ENCODE assay signal across 15 cellular contexts in genomic region chr9:131399972-131400371, GRCh38. TPM values are rescaled to one million over a fixed set of nuclear protein-coding genes. Genes with fewer than 3 reads are reported as not detected.
DNase-seq lines count a peak whose midpoint lies in the region; ATAC-seq and TF ChIP-seq lines count a peak whose summit lies in the region.
"Had no signal": no experiment of that assay in that cellular context is flagged by ENCODE, and none has a peak within 500 bp of the region (broad histone marks: within the 10 kb centered on the region; RNA-seq: fewer than 3 reads in every experiment).

No MANE protein-coding gene starts in this region.

- H3K27me3 ChIP-seq in fibroblast of lung (ENCODE audit: control insufficient read depth, insufficient read depth, low read length) = no peaks in the 10 kb centered on the region
- H3K27me3 ChIP-seq: body of pancreas, upper lobe of right lung had no signal

- POLR2A ChIA-PET in activated CD4-positive, alpha-beta memory T cell treated with anti-CD3 and anti-CD28 coated beads, Interleukin-2, amount 10 ng/mL, durations not matched to agents 7 days and 5 days (lab: Charles Lee) = interaction anchor here (5.9 kb wide), 1 partner anchor 27 kb away, joined by 42 read pairs; no protein-coding TSS in a partner anchor

- H3K36me3 ChIP-seq in fibroblast of lung (ENCODE audit: control insufficient read depth, insufficient read depth, low read length) = no peaks in the 10 kb centered on the region
- H3K36me3 ChIP-seq: upper lobe of right lung had no signal

- H3K4me3 Mint-ChIP-seq in activated CD4-positive, alpha-beta T cell treated with anti-CD3 and anti-CD28 coated beads, Interleukin-2, amount 10 ng/mL, durations not matched to agents 24 days and 14 days = peak overlapping the region; percentile 51
- peak overlapping the region; percentile 36 for H3K4me3 Mint-ChIP-seq in activated CD4-positive, alpha-beta memory T cell treated with anti-CD3 and anti-CD28 coated beads, Interleukin-2, amount 10 ng/mL, durations not matched to agents 7 days and 5 days
- peak overlapping the region; percentile 20 for H3K4me3 Mint-ChIP-seq in stimulated activated effector memory CD8-positive, alpha-beta T cell treated with anti-CD3 and anti-CD28 coated beads, Interleukin-12 subunit alpha, Interleukin-12 subunit beta, amount 100 ng/mL, for 72 hours

- no peak overlapping the region for H2AFZ ChIP-seq in fibroblast of lung (ENCODE audit: low read length)

- no peak for DNase-seq in activated CD4-positive, alpha-beta T cell treated with anti-CD3 and anti-CD28 coated beads, Interleukin-2, amount 10 ng/mL, durations not matched to agents 24 days and 14 days
- no peak for DNase-seq in activated CD4-positive, alpha-beta T cell treated with anti-CD3 and anti-CD28 coated beads for 1 hour
- no peak for DNase-seq in activated CD4-positive, alpha-beta memory T cell treated with anti-CD3 and anti-CD28 coated beads, Interleukin-2, amount 10 ng/mL, durations not matched to agents 7 days and 5 days
- DNase-seq in fibroblast of lung (ENCODE audit: low read depth in 2 of 2) (no peak), NCI-H1105 (lab: John Stamatoyannopoulos, UW) (no peak), NCI-H2196 treated with DMSO at 0.1 percent for 48 hours (lab: John Stamatoyannopoulos, UW; ENCODE audit: unreplicated experiment) (no peak)
- DNase-seq in stimulated activated effector memory CD8-positive, alpha-beta T cell treated with anti-CD3 and anti-CD28 coated beads, Interleukin-12 subunit alpha, Interleukin-12 subunit beta, amount 100 ng/mL, for 72 hours (ENCODE audit: low spot score in 2 of 2) = no peak
- DNase-seq: body of pancreas, left ventricle myocardium superior, NCI-H1930, NCI-H748 treated with DMSO at 0.1 percent for 48 hours, SHP77, upper lobe of right lung had no signal

- ATAC-seq in stimulated activated effector memory CD8-positive, alpha-beta T cell treated with anti-CD3 and anti-CD28 coated beads, Interleukin-12 subunit alpha, Interleukin-12 subunit beta, amount 100 ng/mL, for 72 hours = no peak
- no peak for ATAC-seq in HG02852 (IDR thresholded peaks at IDR 0.05; ENCODE audit: unreplicated experiment)
- ATAC-seq: body of pancreas, left ventricle myocardium superior, upper lobe of right lung had no signal

- H3K4me1 ChIP-seq in fibroblast of lung (ENCODE audit: control insufficient read depth, extremely low read depth, insufficient read depth, low read length) = peaks cover 46% of the 10 kb centered on the region

- H3K79me2 ChIP-seq in fibroblast of lung (ENCODE audit: control insufficient read depth, insufficient read depth, low read length) = peaks cover 95% of the 10 kb centered on the region

- no peaks in the 10 kb centered on the region for H3K9me3 Mint-ChIP-seq in activated CD4-positive, alpha-beta T cell treated with anti-CD3 and anti-CD28 coated beads, Interleukin-2, amount 10 ng/mL, durations not matched to agents 24 days and 14 days
- no peaks in the 10 kb centered on the region for H3K9me3 Mint-ChIP-seq in activated CD4-positive, alpha-beta memory T cell treated with anti-CD3 and anti-CD28 coated beads, Interleukin-2, amount 10 ng/mL, durations not matched to agents 7 days and 5 days
- no peaks in the 10 kb centered on the region for H3K9me3 Mint-ChIP-seq in stimulated activated effector memory CD8-positive, alpha-beta T cell treated with anti-CD3 and anti-CD28 coated beads, Interleukin-12 subunit alpha, Interleukin-12 subunit beta, amount 100 ng/mL, for 72 hours

- H3K36me3 Mint-ChIP-seq in activated CD4-positive, alpha-beta T cell treated with anti-CD3 and anti-CD28 coated beads, Interleukin-2, amount 10 ng/mL, durations not matched to agents 24 days and 14 days (ENCODE audit: low read depth) = peaks cover 40% of the 10 kb centered on the region
- peaks cover 29% of the 10 kb centered on the region for H3K36me3 Mint-ChIP-seq in activated CD4-positive, alpha-beta memory T cell treated with anti-CD3 and anti-CD28 coated beads, Interleukin-2, amount 10 ng/mL, durations not matched to agents 7 days and 5 days (ENCODE audit: low read depth)
- H3K36me3 Mint-ChIP-seq in stimulated activated effector memory CD8-positive, alpha-beta T cell treated with anti-CD3 and anti-CD28 coated beads, Interleukin-12 subunit alpha, Interleukin-12 subunit beta, amount 100 ng/mL, for 72 hours = peaks cover 90% of the 10 kb centered on the region

- H3K27ac Mint-ChIP-seq in activated CD4-positive, alpha-beta T cell treated with anti-CD3 and anti-CD28 coated beads, Interleukin-2, amount 10 ng/mL, durations not matched to agents 24 days and 14 days = peak overlapping the region; percentile 73
- H3K27ac Mint-ChIP-seq in activated CD4-positive, alpha-beta memory T cell treated with anti-CD3 and anti-CD28 coated beads, Interleukin-2, amount 10 ng/mL, durations not matched to agents 7 days and 5 days = peak overlapping the region; percentile 23
- peak overlapping the region; percentile 40 for H3K27ac Mint-ChIP-seq in stimulated activated effector memory CD8-positive, alpha-beta T cell treated with anti-CD3 and anti-CD28 coated beads, Interleukin-12 subunit alpha, Interleukin-12 subunit beta, amount 100 ng/mL, for 72 hours

- no peaks in the 10 kb centered on the region for H3K27me3 Mint-ChIP-seq in activated CD4-positive, alpha-beta T cell treated with anti-CD3 and anti-CD28 coated beads, Interleukin-2, amount 10 ng/mL, durations not matched to agents 24 days and 14 days
- H3K27me3 Mint-ChIP-seq in activated CD4-positive, alpha-beta memory T cell treated with anti-CD3 and anti-CD28 coated beads, Interleukin-2, amount 10 ng/mL, durations not matched to agents 7 days and 5 days = no peaks in the 10 kb centered on the region

- H3K4me1 Mint-ChIP-seq in activated CD4-positive, alpha-beta T cell treated with anti-CD3 and anti-CD28 coated beads, Interleukin-2, amount 10 ng/mL, durations not matched to agents 24 days and 14 days = peaks cover 75% of the 10 kb centered on the region
- peaks cover 84% of the 10 kb centered on the region for H3K4me1 Mint-ChIP-seq in activated CD4-positive, alpha-beta memory T cell treated with anti-CD3 and anti-CD28 coated beads, Interleukin-2, amount 10 ng/mL, durations not matched to agents 7 days and 5 days
- peaks cover 80% of the 10 kb centered on the region for H3K4me1 Mint-ChIP-seq in stimulated activated effector memory CD8-positive, alpha-beta T cell treated with anti-CD3 and anti-CD28 coated beads, Interleukin-12 subunit alpha, Interleukin-12 subunit beta, amount 100 ng/mL, for 72 hours

- H3K9me3 ChIP-seq in fibroblast of lung (ENCODE audit: control insufficient read depth, insufficient read depth, low read depth, low read length) = no peaks in the 10 kb centered on the region
- H3K9me3 ChIP-seq: body of pancreas, upper lobe of right lung had no signal

- intact Hi-C loops in activated CD4-positive, alpha-beta T cell treated with anti-CD3 and anti-CD28 coated beads, Interleukin-2, amount 10 ng/mL, durations not matched to agents 24 days and 14 days (cut with micrococcal nuclease) = loop anchor here (5.0 to 10.0 kb wide), 4 partner anchors 45 to 332 kb away; partner anchors contain the start of gene FAM78A

- CTCF ChIA-PET in activated CD4-positive, alpha-beta memory T cell treated with anti-CD3 and anti-CD28 coated beads, Interleukin-2, amount 10 ng/mL, durations not matched to agents 7 days and 5 days (lab: Charles Lee) = interaction anchor here (1.5 to 3.6 kb wide), 4 partner anchors 7 to 100 kb away, joined by 4 to 20 read pairs (median 6); no protein-coding TSS in a partner anchor

- peak overlapping the region; percentile 43 for H3K27ac ChIP-seq in fibroblast of lung (ENCODE audit: insufficient read depth, low read length)
- H3K27ac ChIP-seq: KMS-11, upper lobe of right lung had no signal

- peaks cover 5% of the 10 kb centered on the region for H4K20me1 ChIP-seq in fibroblast of lung (ENCODE audit: control insufficient read depth, extremely low read depth, insufficient read depth, low read length)

- H3K4me3 ChIP-seq in fibroblast of lung (replicated peaks in 1 of 4; ENCODE audit: control extremely low read depth in 1 of 4, insufficient read depth in 1 of 4, low read depth in 3 of 4, low read length in 4 of 4) = no peak overlapping the region
- H3K4me3 ChIP-seq: body of pancreas, upper lobe of right lung had no signal

- H3K9ac ChIP-seq in fibroblast of lung (ENCODE audit: insufficient read depth, low read length) = no peak overlapping the region
- H3K9ac ChIP-seq: KMS-11 had no signal

- TF ChIP-seq CTCF in fibroblast of lung (conservative IDR thresholded peaks at IDR 0.05 in 1 of 2, IDR thresholded peaks at IDR 0.05 in 1 of 2; ENCODE audit: low read depth in 1 of 2, low read length in 2 of 2) = no peak

- no peak overlapping the region for H3K4me2 ChIP-seq in fibroblast of lung (ENCODE audit: extremely low read depth, insufficient read depth, low read length)
- H3K4me2 ChIP-seq: KMS-11 had no signal

RNA-seq across cellular contexts. Expression of gene PRRC2B, which starts 6.1 kb away (rescaled TPM):
- total RNA-seq in activated CD4-positive, alpha-beta T cell treated with anti-CD3 and anti-CD28 coated beads, Interleukin-2, amount 10 ng/mL, durations not matched to agents 24 days and 14 days = 114 and 128 TPM in 2 replicates
- total RNA-seq in activated CD4-positive, alpha-beta memory T cell treated with anti-CD3 and anti-CD28 coated beads, Interleukin-2, amount 10 ng/mL, durations not matched to agents 7 days and 5 days = 100 to 1,000 TPM; 178 to 190 TPM
- total RNA-seq in fibroblast of lung = 51.4 and 66.4 TPM in 2 replicates
- polyA plus RNA-seq in fibroblast of lung = 29.7 and 29.9 TPM in 2 replicates
- polyA plus RNA-seq in fibroblast of lung (2012) = 47.1 and 74.6 TPM in 2 replicates
- polyA minus RNA-seq in fibroblast of lung (ENCODE audit: low replicate concordance) = 120 and 241 TPM in 2 replicates

Comparison
In these comparisons a context has a peak if more than half of its experiments do, and no peak if none do; other contexts are left out.
1. H3K27ac Mint-ChIP-seq: peak in every context shown above with its lines; median percentile 73 in activated CD4-positive, alpha-beta T cell treated with anti-CD3 and anti-CD28 coated beads, Interleukin-2, amount 10 ng/mL, durations not matched to agents 24 days and 14 days; 40 in stimulated activated effector memory CD8-positive, alpha-beta T cell treated with anti-CD3 and anti-CD28 coated beads, Interleukin-12 subunit alpha, Interleukin-12 subunit beta, amount 100 ng/mL, for 72 hours; 23 in activated CD4-positive, alpha-beta memory T cell treated with anti-CD3 and anti-CD28 coated beads, Interleukin-2, amount 10 ng/mL, durations not matched to agents 7 days and 5 days.